8 cellular contexts compared by ENCODE assay signal in the genomic region with DNA sequence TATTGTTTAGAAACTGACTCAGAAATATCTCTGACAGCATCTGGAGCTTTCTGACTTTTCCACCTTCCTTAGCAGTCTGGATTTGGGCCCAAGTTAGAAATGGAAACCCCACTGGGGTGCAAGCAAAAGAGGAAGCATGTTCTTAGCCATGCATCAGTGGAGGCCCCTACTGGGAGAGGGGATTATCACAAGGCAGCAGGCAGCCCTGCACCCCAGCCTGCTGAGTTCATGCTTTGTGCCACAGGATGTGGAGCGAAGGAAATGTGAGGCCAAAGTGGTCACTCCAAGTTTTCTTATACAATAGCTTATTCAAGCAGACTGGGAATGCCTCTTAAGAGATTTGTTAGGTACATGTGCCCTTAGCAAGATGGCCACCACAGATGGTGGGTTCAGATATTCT.
A peak's percentile ranks its signal among the peaks of the same experiment; 100 is the strongest.
DNase-seq lines count a peak whose midpoint lies in the region; ATAC-seq, FAIRE-seq and TF ChIP-seq lines count a peak whose summit lies in the region.

No MANE protein-coding gene starts in this region.

- no peak for TF ChIP-seq POLR2A in endothelial cell of umbilical vein (IDR thresholded peaks at IDR 0.05; ENCODE audit: low read depth, low read length)

- no peaks in the 10 kb centered on the region for H3K4me1 Mint-ChIP-seq in CD14-positive monocyte
- H3K4me1 Mint-ChIP-seq in activated T-cell treated with anti-CD3 and anti-CD28 coated beads, Interleukin-2, amount 50 U/mL, for 24 hours (ENCODE audit: low read depth), result no peaks in the 10 kb centered on the region
- H3K4me1 Mint-ChIP-seq in activated naive CD4-positive, alpha-beta T cell treated with anti-CD3 and anti-CD28 coated beads for 36 hours (ENCODE audit: low read depth), result no peaks in the 10 kb centered on the region

- no peak overlapping the region for H3K4me2 ChIP-seq in endothelial cell of umbilical vein (ENCODE audit: insufficient read depth, low read length)

- DNase-seq in CD14-positive monocyte (ENCODE audit: low spot score) (no peak), MG63 (peak; percentile 44), endothelial cell of umbilical vein (ENCODE audit: low read depth, low spot score) (peak; percentile 91), CD1c-positive myeloid dendritic cell (ENCODE audit: extremely low spot score) (no peak)
- DNase-seq in activated T-cell treated with anti-CD3 and anti-CD28 coated beads, Interleukin-2, amount 50 U/mL, for 24 hours, result no peak
- DNase-seq in activated naive CD4-positive, alpha-beta T cell treated with anti-CD3 and anti-CD28 coated beads for 36 hours, result no peak
- DNase-seq in activated CD4-positive, CD25-positive, alpha-beta regulatory T cell treated with anti-CD3 and anti-CD28 coated beads, Interleukin-2, amount 50 U/mL, for 72 hours, result no peak

- no TSS peak for BruUV-seq in endothelial cell of umbilical vein (replicated peaks; lab: Mats Ljungman, UMichigan)

- FAIRE-seq in endothelial cell of umbilical vein (lab: Jason Lieb, UNC), result peak; percentile 86

- POLR2A ChIA-PET in endothelial cell of umbilical vein (lab: Charles Lee), result no interaction called here

- ATAC-seq in GM19452 (IDR thresholded peaks at IDR 0.05; ENCODE audit: unreplicated experiment), result peak; percentile 84

- no peaks in the 10 kb centered on the region for H3K9me3 ChIP-seq in MG63
- no peaks in the 10 kb centered on the region for H3K9me3 ChIP-seq in endothelial cell of umbilical vein (replicated peaks; ENCODE audit: control insufficient read depth, insufficient read depth, low read length)

- H3K4me3 Mint-ChIP-seq in CD14-positive monocyte, result no peak overlapping the region
- no peak overlapping the region for H3K4me3 Mint-ChIP-seq in activated T-cell treated with anti-CD3 and anti-CD28 coated beads, Interleukin-2, amount 50 U/mL, for 24 hours
- H3K4me3 Mint-ChIP-seq in activated naive CD4-positive, alpha-beta T cell treated with anti-CD3 and anti-CD28 coated beads for 36 hours, result no peak overlapping the region

- peak overlapping the region; percentile 2 for H3K27ac ChIP-seq in endothelial cell of umbilical vein (ENCODE audit: insufficient read depth, low read depth, low read length)

- H3K27ac Mint-ChIP-seq in CD14-positive monocyte, result no peak overlapping the region
- H3K27ac Mint-ChIP-seq in activated T-cell treated with anti-CD3 and anti-CD28 coated beads, Interleukin-2, amount 50 U/mL, for 24 hours, result no peak overlapping the region
- no peak overlapping the region for H3K27ac Mint-ChIP-seq in activated naive CD4-positive, alpha-beta T cell treated with anti-CD3 and anti-CD28 coated beads for 36 hours

- no peaks in the 10 kb centered on the region for H4K20me1 ChIP-seq in endothelial cell of umbilical vein (replicated peaks; ENCODE audit: control insufficient read depth, extremely low read depth, insufficient read depth, low read length)

- H3K4me3 ChIP-seq in MG63 (no peak overlapping the region), endothelial cell of umbilical vein (replicated peaks in 1 of 3; ENCODE audit: insufficient read depth in 1 of 3, low read depth in 1 of 3, low read length in 3 of 3) (no peak overlapping the region)

- intact Hi-C loops in CD14-positive monocyte (cut with micrococcal nuclease), result no loop called here
- intact Hi-C loops in endothelial cell of umbilical vein (cut with micrococcal nuclease), result loop anchor here (5.0 kb wide), 1 partner anchor 415 kb away; no protein-coding TSS in a partner anchor
- intact Hi-C loops in activated naive CD4-positive, alpha-beta T cell treated with anti-CD3 and anti-CD28 coated beads for 36 hours (cut with micrococcal nuclease), result no loop called here

- CTCF ChIA-PET in endothelial cell of umbilical vein (lab: Charles Lee), result interaction anchor here (0.6 to 1.8 kb wide), 15 partner anchors 8 to 371 kb away, joined by 3 to 11 read pairs (median 3); a partner anchor contains a TSS
- CTCF ChIA-PET in activated naive CD4-positive, alpha-beta T cell treated with anti-CD3 and anti-CD28 coated beads for 36 hours (lab: Charles Lee), result no interaction called here

- H3K36me3 ChIP-seq in MG63 (no peaks in the 10 kb centered on the region), endothelial cell of umbilical vein (ENCODE audit: control insufficient read depth in 2 of 2, extremely low read depth in 1 of 2, insufficient read depth in 2 of 2, low read length in 2 of 2) (no peaks in the 10 kb centered on the region)

- H3K79me2 ChIP-seq in endothelial cell of umbilical vein (ENCODE audit: control insufficient read depth, insufficient read depth, low read length), result no peaks in the 10 kb centered on the region

- peaks cover 12% of the 10 kb centered on the region for H3K4me1 ChIP-seq in endothelial cell of umbilical vein (ENCODE audit: control insufficient read depth, extremely low read depth, insufficient read depth, low read length)

- no peak overlapping the region for H2AFZ ChIP-seq in endothelial cell of umbilical vein (ENCODE audit: low read depth, low read length)

- H3K9ac ChIP-seq in endothelial cell of umbilical vein (replicated peaks; ENCODE audit: extremely low read depth, insufficient read depth, low read length), result no peak overlapping the region

- H3K36me3 Mint-ChIP-seq in CD14-positive monocyte, result no peaks in the 10 kb centered on the region
- no peaks in the 10 kb centered on the region for H3K36me3 Mint-ChIP-seq in activated T-cell treated with anti-CD3 and anti-CD28 coated beads, Interleukin-2, amount 50 U/mL, for 24 hours (ENCODE audit: low read depth)
- H3K36me3 Mint-ChIP-seq in activated naive CD4-positive, alpha-beta T cell treated with anti-CD3 and anti-CD28 coated beads for 36 hours (ENCODE audit: low read depth), result no peaks in the 10 kb centered on the region

- no peaks in the 10 kb centered on the region for H3K27me3 ChIP-seq in MG63
- no peaks in the 10 kb centered on the region for H3K27me3 ChIP-seq in endothelial cell of umbilical vein (ENCODE audit: control insufficient read depth in 2 of 2, insufficient read depth in 2 of 2, low read length in 2 of 2)

- peaks cover 0 to 4% (median 3%) of the 10 kb centered on the region in 3 donors for H3K27me3 Mint-ChIP-seq in CD14-positive monocyte (ENCODE audit: low read depth in 3 of 3)
- H3K27me3 Mint-ChIP-seq in activated T-cell treated with anti-CD3 and anti-CD28 coated beads, Interleukin-2, amount 50 U/mL, for 24 hours, result peaks cover 5% of the 10 kb centered on the region
- H3K27me3 Mint-ChIP-seq in activated naive CD4-positive, alpha-beta T cell treated with anti-CD3 and anti-CD28 coated beads for 36 hours (ENCODE audit: low read depth), result peaks cover 5% of the 10 kb centered on the region

- H3K9me3 Mint-ChIP-seq in CD14-positive monocyte, result no peaks in the 10 kb centered on the region
- H3K9me3 Mint-ChIP-seq in activated T-cell treated with anti-CD3 and anti-CD28 coated beads, Interleukin-2, amount 50 U/mL, for 24 hours, result no peaks in the 10 kb centered on the region
- H3K9me3 Mint-ChIP-seq in activated naive CD4-positive, alpha-beta T cell treated with anti-CD3 and anti-CD28 coated beads for 36 hours, result no peaks in the 10 kb centered on the region

- H3K9me1 ChIP-seq in endothelial cell of umbilical vein (replicated peaks; ENCODE audit: control insufficient read depth, extremely low read depth, insufficient read depth, low read length), result no peaks in the 10 kb centered on the region

- dilution Hi-C loops in endothelial cell of umbilical vein (cut with MboI; ENCODE audit: extremely low pct_ligation_motif_present, low sequenced_read_pairs), result no loop called here

- TF ChIP-seq CTCF in CD14-positive monocyte (IDR thresholded peaks at IDR 0.05) (peak; percentile 18), endothelial cell of umbilical vein (IDR thresholded peaks at IDR 0.05; ENCODE audit: extremely low read depth in 1 of 2, insufficient read depth in 1 of 2, low read depth in 1 of 2, low read length in 2 of 2) (peak; percentile 51 to 71)

TF ChIP-seq in endothelial cell of umbilical vein, 7 proteins besides CTCF, POLR2A, EP300 and RAD21:
- TF ChIP-seq, protein P1, sequence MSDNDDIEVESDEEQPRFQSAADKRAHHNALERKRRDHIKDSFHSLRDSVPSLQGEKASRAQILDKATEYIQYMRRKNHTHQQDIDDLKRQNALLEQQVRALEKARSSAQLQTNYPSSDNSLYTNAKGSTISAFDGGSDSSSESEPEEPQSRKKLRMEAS (IDR thresholded peaks at IDR 0.05; ENCODE audit: insufficient read depth, insufficient read length), result no peak
- TF ChIP-seq POLR2AphosphoS5 (IDR thresholded peaks at IDR 0.05; ENCODE audit: insufficient read depth, low read depth, low read length), result peak; percentile 30

Comparison
In these comparisons a context has a peak if more than half of its experiments do, and no peak if none do; other contexts are left out.
1. DNase-seq: peak in MG63 (single experiment) and endothelial cell of umbilical vein (single experiment); none in CD14-positive monocyte (single experiment), activated T-cell treated with anti-CD3 and anti-CD28 coated beads, Interleukin-2, amount 50 U/mL, for 24 hours (single experiment), CD1c-positive myeloid dendritic cell (single experiment), activated naive CD4-positive, alpha-beta T cell treated with anti-CD3 and anti-CD28 coated beads for 36 hours (single experiment) and activated CD4-positive, CD25-positive, alpha-beta regulatory T cell treated with anti-CD3 and anti-CD28 coated beads, Interleukin-2, amount 50 U/mL, for 72 hours (single experiment).